14 cellular contexts compared by ENCODE assay signal in genomic region chr20:47748851-47749250, GRCh38. TPM values are rescaled to one million over a fixed set of nuclear protein-coding genes. Genes with fewer than 3 reads are reported as not detected.
DNase-seq lines count a peak whose midpoint lies in the region; ATAC-seq, FAIRE-seq and TF ChIP-seq lines count a peak whose summit lies in the region.
"Had no signal": no experiment of that assay in that cellular context is flagged by ENCODE, and none has a peak within 500 bp of the region (broad histone marks: within the 10 kb centered on the region; RNA-seq: fewer than 3 reads in every experiment).

No MANE protein-coding gene starts in this region.

- TF ChIP-seq CTCF in endothelial cell of umbilical vein (IDR thresholded peaks at IDR 0.05; ENCODE audit: extremely low read depth in 1 of 2, insufficient read depth in 1 of 2, low read depth in 1 of 2, low read length in 2 of 2) = no peak
- TF ChIP-seq CTCF in upper lobe of left lung (IDR thresholded peaks at IDR 0.05) = no peak

- ATAC-seq in Right ventricle myocardium superior (ENCODE audit: poor library complexity) (peak; percentile 56), upper lobe of left lung (ENCODE audit: low FRiP score in 2 of 2) (peak in 1 of 2 donors; percentile 59), SK-N-SH treated with all-trans-retinoic acid at 6 μM for 48 hours (no peak), aorta (ENCODE audit: low FRiP score) (no peak)
- ATAC-seq: activated T-cell treated with anti-CD3 and anti-CD28 coated beads, Interleukin-2, amount 50 U/mL, for 4 hours had no signal

- DNase-seq in Right ventricle myocardium superior (no peak), cardiac septum (ENCODE audit: low spot score) (no peak), NOMO-1 (lab: John Stamatoyannopoulos, UW; ENCODE audit: unreplicated experiment in 2 of 2) (peak; percentile 24 to 81), endothelial cell of umbilical vein (ENCODE audit: low read depth, low spot score) (peak; percentile 27), upper lobe of left lung (peak in 1 of 2 donors; percentile 41), amygdala (lab: John Stamatoyannopoulos, UW) (no peak), aorta (no peak)
- DNase-seq: activated T-cell treated with anti-CD3 and anti-CD28 coated beads, Interleukin-2, amount 50 U/mL, for 4 hours; midbrain; NCI-H1436; small intestine had no signal

- 44 to 54% methylated on average over 5 of the region's 5 CpGs for WGBS in upper lobe of left lung, 2 donors
- 74% methylated on average over 5 of the region's 5 CpGs for WGBS in aorta, 2 donors

- H3K9me3 ChIP-seq in endothelial cell of umbilical vein (replicated peaks; ENCODE audit: control insufficient read depth, insufficient read depth, low read length) (no peaks in the 10 kb centered on the region), upper lobe of left lung (no peaks in the 10 kb centered on the region), aorta (ENCODE audit: control insufficient read depth, low read length) (no peaks in the 10 kb centered on the region)

- TF ChIP-seq EP300 in upper lobe of left lung (IDR thresholded peaks at IDR 0.05) = no peak

- dilution Hi-C loops in endothelial cell of umbilical vein (cut with MboI; ENCODE audit: extremely low pct_ligation_motif_present, low sequenced_read_pairs) = no loop called here

- no peak overlapping the region for H3K4me2 ChIP-seq in endothelial cell of umbilical vein (ENCODE audit: insufficient read depth, low read length)

- H2AFZ ChIP-seq in endothelial cell of umbilical vein (ENCODE audit: low read depth, low read length) = no peak overlapping the region

- H3K4me3 ChIP-seq in endothelial cell of umbilical vein (replicated peaks in 1 of 3; ENCODE audit: insufficient read depth in 1 of 3, low read depth in 1 of 3, low read length in 3 of 3) = no peak overlapping the region
- no peak overlapping the region for H3K4me3 ChIP-seq in upper lobe of left lung
- H3K4me3 ChIP-seq in aorta (ENCODE audit: low read length in 2 of 2) = no peak overlapping the region

- intact Hi-C loops in Right ventricle myocardium superior (cut with DNase I) = no loop called here
- intact Hi-C loops in cardiac septum (cut with DNase I) = no loop called here
- intact Hi-C loops in endothelial cell of umbilical vein (cut with micrococcal nuclease) = no loop called here
- intact Hi-C loops in aorta (cut with DNase I) = no loop called here

- H3K9me1 ChIP-seq in endothelial cell of umbilical vein (replicated peaks; ENCODE audit: control insufficient read depth, extremely low read depth, insufficient read depth, low read length) = no peaks in the 10 kb centered on the region

- no peaks in the 10 kb centered on the region for H4K20me1 ChIP-seq in endothelial cell of umbilical vein (replicated peaks; ENCODE audit: control insufficient read depth, extremely low read depth, insufficient read depth, low read length)

- H3K79me2 ChIP-seq in endothelial cell of umbilical vein (ENCODE audit: control insufficient read depth, insufficient read depth, low read length) = no peaks in the 10 kb centered on the region

- no peak overlapping the region for H3K9ac ChIP-seq in endothelial cell of umbilical vein (replicated peaks; ENCODE audit: extremely low read depth, insufficient read depth, low read length)

- CTCF ChIA-PET in endothelial cell of umbilical vein (lab: Charles Lee) = interaction anchor here (1.4 to 1.6 kb wide), 2 partner anchors 23 to 872 kb away, joined by 5 to 6 read pairs; no protein-coding TSS in a partner anchor

- no peaks in the 10 kb centered on the region for H3K4me1 ChIP-seq in endothelial cell of umbilical vein (ENCODE audit: control insufficient read depth, extremely low read depth, insufficient read depth, low read length)
- H3K4me1 ChIP-seq in upper lobe of left lung = peaks cover 7 to 19% (median 15%) of the 10 kb centered on the region in 4 donors
- peaks cover 0 to 1% of the 10 kb centered on the region in 2 donors for H3K4me1 ChIP-seq in aorta (ENCODE audit: control insufficient read depth in 1 of 2, insufficient read depth in 2 of 2, low read length in 2 of 2)

- POLR2A ChIA-PET in endothelial cell of umbilical vein (lab: Charles Lee) = interaction anchor here (0.7 kb wide), 1 partner anchor 271 kb away, joined by 3 read pairs; no protein-coding TSS in a partner anchor

- no TSS peak for BruUV-seq in endothelial cell of umbilical vein (replicated peaks; lab: Mats Ljungman, UMichigan)

- no peaks in the 10 kb centered on the region for H3K27me3 ChIP-seq in endothelial cell of umbilical vein (ENCODE audit: control insufficient read depth in 2 of 2, insufficient read depth in 2 of 2, low read length in 2 of 2)
- no peaks in the 10 kb centered on the region for H3K27me3 ChIP-seq in upper lobe of left lung
- H3K27me3 ChIP-seq in aorta (ENCODE audit: control insufficient read depth in 1 of 2, insufficient read depth in 2 of 2, low read length in 1 of 2) = no peaks in the 10 kb centered on the region

- no peak overlapping the region for H3K27ac ChIP-seq in endothelial cell of umbilical vein (ENCODE audit: insufficient read depth, low read depth, low read length)
- H3K27ac ChIP-seq in upper lobe of left lung = peak overlapping the region in 3 of 4 donors; percentile 20 to 67 (median 54)
- no peak overlapping the region for H3K27ac ChIP-seq in aorta (ENCODE audit: low read depth in 1 of 2, low read length in 2 of 2)

- no peak for TF ChIP-seq POLR2A in endothelial cell of umbilical vein (IDR thresholded peaks at IDR 0.05; ENCODE audit: low read depth, low read length)
- no peak for TF ChIP-seq POLR2A in upper lobe of left lung (IDR thresholded peaks at IDR 0.05)

- no peaks in the 10 kb centered on the region for H3K36me3 ChIP-seq in endothelial cell of umbilical vein (ENCODE audit: control insufficient read depth in 2 of 2, extremely low read depth in 1 of 2, insufficient read depth in 2 of 2, low read length in 2 of 2)
- no peaks in the 10 kb centered on the region for H3K36me3 ChIP-seq in upper lobe of left lung
- no peaks in the 10 kb centered on the region for H3K36me3 ChIP-seq in aorta (ENCODE audit: control insufficient read depth in 1 of 2, insufficient read depth in 2 of 2, low read length in 1 of 2)

- FAIRE-seq in endothelial cell of umbilical vein (lab: Jason Lieb, UNC) = no peak
- FAIRE-seq: bronchial epithelial cell, RCC 7860, small intestine had no signal

TF ChIP-seq in endothelial cell of umbilical vein, 7 proteins besides CTCF, POLR2A, EP300 and RAD21:
- no peak for TF ChIP-seq POLR2AphosphoS5 (IDR thresholded peaks at IDR 0.05; ENCODE audit: insufficient read depth, low read depth, low read length)
- TF ChIP-seq FOS (IDR thresholded peaks at IDR 0.05; ENCODE audit: borderline replicate concordance, insufficient read depth, low read length) = no peak
- no peak for TF ChIP-seq MAX (IDR thresholded peaks at IDR 0.05; ENCODE audit: insufficient read depth, insufficient read length)
- no peak for TF ChIP-seq JUN (IDR thresholded peaks at IDR 0.05; ENCODE audit: borderline replicate concordance, insufficient read depth, insufficient read length, low read depth)
- no peak for TF ChIP-seq MYC (IDR thresholded peaks at IDR 0.05; ENCODE audit: low read depth, low read length)
- no peak for TF ChIP-seq GATA2 (IDR thresholded peaks at IDR 0.05; ENCODE audit: insufficient read depth, insufficient read length, low read depth, low read length)
- no peak for TF ChIP-seq EZH2 (IDR thresholded peaks at IDR 0.05; ENCODE audit: borderline replicate concordance, low read depth, low read length, severe bottlenecking)
TF ChIP-seq in endothelial cell of umbilical vein: peak in this region for 0.

TF ChIP-seq in SK-N-SH treated with all-trans-retinoic acid at 6 μM for 48 hours, 23 proteins besides CTCF, POLR2A, EP300 and RAD21:
- no peak for TF ChIP-seq ESRRG (CRISPR knock-in tag; IDR thresholded peaks at IDR 0.05)
- no peak for TF ChIP-seq ISL1 (CRISPR knock-in tag; IDR thresholded peaks at IDR 0.05)
- TF ChIP-seq ZNF70 (CRISPR knock-in tag; IDR thresholded peaks at IDR 0.05) = no peak
- no peak for TF ChIP-seq POU6F1 (CRISPR knock-in tag; IDR thresholded peaks at IDR 0.05; ENCODE audit: borderline replicate concordance, low read depth)
- no peak for TF ChIP-seq BACH2 (CRISPR knock-in tag; IDR thresholded peaks at IDR 0.05; ENCODE audit: borderline replicate concordance)
- no peak for TF ChIP-seq GLIS3 (CRISPR knock-in tag; IDR thresholded peaks at IDR 0.05)
- TF ChIP-seq ARNTL (CRISPR knock-in tag; IDR thresholded peaks at IDR 0.05; ENCODE audit: borderline replicate concordance, low read depth) = no peak
- no peak for TF ChIP-seq RARB (CRISPR knock-in tag; IDR thresholded peaks at IDR 0.05)
- no peak for TF ChIP-seq ZNF8 (CRISPR knock-in tag; IDR thresholded peaks at IDR 0.05)

RNA-seq across cellular contexts. Expression of gene SULF2, which starts 36.4 kb away (rescaled TPM):
- 32.0 TPM for total RNA-seq in Right ventricle myocardium superior
- 39.7 TPM for total RNA-seq in cardiac septum
- total RNA-seq in endothelial cell of umbilical vein = 140 and 160 TPM in 2 replicates
- 58.5 and 78.8 TPM in 2 replicates for polyA plus RNA-seq in endothelial cell of umbilical vein
- 40.5 and 42.7 TPM in 2 replicates for polyA plus RNA-seq in endothelial cell of umbilical vein (2011; cell fraction: cytosol; rRNA removed)
- polyA plus RNA-seq in endothelial cell of umbilical vein (2011; cell fraction: nucleus; rRNA removed) = 38.9 and 54.0 TPM in 2 replicates
- polyA plus RNA-seq in endothelial cell of umbilical vein (2012) = 116 and 138 TPM in 2 replicates
- 107 and 134 TPM in 2 replicates for polyA minus RNA-seq in endothelial cell of umbilical vein
- not detected for polyA minus RNA-seq in endothelial cell of umbilical vein (2011; cell fraction: cytosol; rRNA and poly(A)+ RNA removed)
- 49.6 and 80.8 TPM in 2 replicates for polyA minus RNA-seq in endothelial cell of umbilical vein (2011; cell fraction: nucleus; rRNA and poly(A)+ RNA removed)
- total RNA-seq in upper lobe of left lung = 10 to 100 TPM; 15.0 to 63.8 (median 21.7) TPM
- 100 to 1,000 TPM in 1 of 2 donors, 10 to 100 TPM in 1; 85.8 to 145 TPM for total RNA-seq in aorta
- 10 to 100 TPM; 17.7 to 43.5 TPM for polyA plus RNA-seq in aorta

Comparison
In these comparisons a context has a peak if more than half of its experiments do, and no peak if none do; other contexts are left out.
1. DNase-seq: peak in NOMO-1 (2 of 2) and endothelial cell of umbilical vein (single experiment); none in Right ventricle myocardium superior (single experiment), cardiac septum (single experiment), amygdala (0 of 56) and aorta (0 of 2).
2. H3K27ac ChIP-seq: peak in upper lobe of left lung (3 of 4); none in endothelial cell of umbilical vein (single experiment) and aorta (0 of 2).